Comparison of ENCODE assay signal across 1 cellular context in genomic region chr10:11145498-11145855, GRCh38.
TF ChIP-seq lines count a peak whose summit lies in the region.

No MANE protein-coding gene starts in this region.

TF ChIP-seq in GM12878, 131 proteins besides CTCF, POLR2A, EP300 and RAD21 (continued from another document):
- TF ChIP-seq JUNB (IDR thresholded peaks at IDR 0.05) = no peak
- TF ChIP-seq SMAD1 (IDR thresholded peaks at IDR 0.05; ENCODE audit: low read depth, partially characterized antibody) = no peak
- TF ChIP-seq, protein P1, sequence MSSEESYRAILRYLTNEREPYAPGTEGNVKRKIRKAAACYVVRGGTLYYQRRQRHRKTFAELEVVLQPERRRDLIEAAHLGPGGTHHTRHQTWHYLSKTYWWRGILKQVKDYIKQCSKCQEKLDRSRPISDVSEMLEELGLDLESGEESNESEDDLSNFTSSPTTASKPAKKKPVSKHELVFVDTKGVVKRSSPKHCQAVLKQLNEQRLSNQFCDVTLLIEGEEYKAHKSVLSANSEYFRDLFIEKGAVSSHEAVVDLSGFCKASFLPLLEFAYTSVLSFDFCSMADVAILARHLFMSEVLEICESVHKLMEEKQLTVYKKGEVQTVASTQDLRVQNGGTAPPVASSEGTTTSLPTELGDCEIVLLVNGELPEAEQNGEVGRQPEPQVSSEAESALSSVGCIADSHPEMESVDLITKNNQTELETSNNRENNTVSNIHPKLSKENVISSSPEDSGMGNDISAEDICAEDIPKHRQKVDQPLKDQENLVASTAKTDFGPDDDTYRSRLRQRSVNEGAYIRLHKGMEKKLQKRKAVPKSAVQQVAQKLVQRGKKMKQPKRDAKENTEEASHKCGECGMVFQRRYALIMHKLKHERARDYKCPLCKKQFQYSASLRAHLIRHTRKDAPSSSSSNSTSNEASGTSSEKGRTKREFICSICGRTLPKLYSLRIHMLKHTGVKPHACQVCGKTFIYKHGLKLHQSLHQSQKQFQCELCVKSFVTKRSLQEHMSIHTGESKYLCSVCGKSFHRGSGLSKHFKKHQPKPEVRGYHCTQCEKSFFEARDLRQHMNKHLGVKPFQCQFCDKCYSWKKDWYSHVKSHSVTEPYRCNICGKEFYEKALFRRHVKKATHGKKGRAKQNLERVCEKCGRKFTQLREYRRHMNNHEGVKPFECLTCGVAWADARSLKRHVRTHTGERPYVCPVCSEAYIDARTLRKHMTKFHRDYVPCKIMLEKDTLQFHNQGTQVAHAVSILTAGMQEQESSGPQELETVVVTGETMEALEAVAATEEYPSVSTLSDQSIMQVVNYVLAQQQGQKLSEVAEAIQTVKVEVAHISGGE (CRISPR knock-in tag; IDR thresholded peaks at IDR 0.05) = no peak
- TF ChIP-seq SMC3 (IDR thresholded peaks at IDR 0.05; ENCODE audit: borderline replicate concordance, low read length) = no peak
- TF ChIP-seq ZZZ3 (IDR thresholded peaks at IDR 0.05; ENCODE audit: control insufficient read depth, insufficient read length, low read depth) = no peak
- no peak for TF ChIP-seq YBX1 (IDR thresholded peaks at IDR 0.05)
- no peak for TF ChIP-seq HSF1 (IDR thresholded peaks at IDR 0.05; ENCODE audit: low read depth, low read length)
- TF ChIP-seq IRF3 (IDR thresholded peaks at IDR 0.05) = no peak
- TF ChIP-seq, protein P2, sequence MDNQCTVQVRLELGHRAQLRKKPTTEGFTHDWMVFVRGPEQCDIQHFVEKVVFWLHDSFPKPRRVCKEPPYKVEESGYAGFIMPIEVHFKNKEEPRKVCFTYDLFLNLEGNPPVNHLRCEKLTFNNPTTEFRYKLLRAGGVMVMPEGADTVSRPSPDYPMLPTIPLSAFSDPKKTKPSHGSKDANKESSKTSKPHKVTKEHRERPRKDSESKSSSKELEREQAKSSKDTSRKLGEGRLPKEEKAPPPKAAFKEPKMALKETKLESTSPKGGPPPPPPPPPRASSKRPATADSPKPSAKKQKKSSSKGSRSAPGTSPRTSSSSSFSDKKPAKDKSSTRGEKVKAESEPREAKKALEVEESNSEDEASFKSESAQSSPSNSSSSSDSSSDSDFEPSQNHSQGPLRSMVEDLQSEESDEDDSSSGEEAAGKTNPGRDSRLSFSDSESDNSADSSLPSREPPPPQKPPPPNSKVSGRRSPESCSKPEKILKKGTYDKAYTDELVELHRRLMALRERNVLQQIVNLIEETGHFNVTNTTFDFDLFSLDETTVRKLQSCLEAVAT (IDR thresholded peaks at IDR 0.05) = 0 out of 2 replicates have a peak, but pooled peaks have one; percentile 23
- no peak for TF ChIP-seq KLF5 (IDR thresholded peaks at IDR 0.05; ENCODE audit: partially characterized antibody)
- 0 out of 2 replicates have a peak, but pooled peaks have one; percentile 46 for TF ChIP-seq ZNF687 (IDR thresholded peaks at IDR 0.05)
- TF ChIP-seq POLR2AphosphoS5 (IDR thresholded peaks at IDR 0.05; ENCODE audit: low read length) = 0 out of 2 replicates have a peak, but pooled peaks have one; percentile 35
- no peak for TF ChIP-seq GATAD2B (conservative IDR thresholded peaks at IDR 0.05; ENCODE audit: low read depth)
- TF ChIP-seq TCF7 (IDR thresholded peaks at IDR 0.05; ENCODE audit: borderline replicate concordance) = no peak
- no peak for TF ChIP-seq SRF (IDR thresholded peaks at IDR 0.05; ENCODE audit: low read depth in 2 of 2, low read length in 2 of 2)
- no peak for TF ChIP-seq RAD51 (IDR thresholded peaks at IDR 0.05)
- TF ChIP-seq BCL3 (IDR thresholded peaks at IDR 0.05; ENCODE audit: borderline replicate concordance, insufficient read depth, low read depth, low read length, poor library complexity, severe bottlenecking) = no peak
- TF ChIP-seq, protein P3, sequence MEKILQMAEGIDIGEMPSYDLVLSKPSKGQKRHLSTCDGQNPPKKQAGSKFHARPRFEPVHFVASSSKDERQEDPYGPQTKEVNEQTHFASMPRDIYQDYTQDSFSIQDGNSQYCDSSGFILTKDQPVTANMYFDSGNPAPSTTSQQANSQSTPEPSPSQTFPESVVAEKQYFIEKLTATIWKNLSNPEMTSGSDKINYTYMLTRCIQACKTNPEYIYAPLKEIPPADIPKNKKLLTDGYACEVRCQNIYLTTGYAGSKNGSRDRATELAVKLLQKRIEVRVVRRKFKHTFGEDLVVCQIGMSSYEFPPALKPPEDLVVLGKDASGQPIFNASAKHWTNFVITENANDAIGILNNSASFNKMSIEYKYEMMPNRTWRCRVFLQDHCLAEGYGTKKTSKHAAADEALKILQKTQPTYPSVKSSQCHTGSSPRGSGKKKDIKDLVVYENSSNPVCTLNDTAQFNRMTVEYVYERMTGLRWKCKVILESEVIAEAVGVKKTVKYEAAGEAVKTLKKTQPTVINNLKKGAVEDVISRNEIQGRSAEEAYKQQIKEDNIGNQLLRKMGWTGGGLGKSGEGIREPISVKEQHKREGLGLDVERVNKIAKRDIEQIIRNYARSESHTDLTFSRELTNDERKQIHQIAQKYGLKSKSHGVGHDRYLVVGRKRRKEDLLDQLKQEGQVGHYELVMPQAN (conservative IDR thresholded peaks at IDR 0.05) = no peak
- TF ChIP-seq NR2C2 (IDR thresholded peaks at IDR 0.05; ENCODE audit: borderline replicate concordance, control insufficient read depth, insufficient read length, low read depth) = no peak
- TF ChIP-seq NFYA (IDR thresholded peaks at IDR 0.05; ENCODE audit: borderline replicate concordance, low read depth, low read length) = no peak
- TF ChIP-seq RUNX3 (IDR thresholded peaks at IDR 0.05; ENCODE audit: low read length) = peak; percentile 45
- TF ChIP-seq GABPA (IDR thresholded peaks at IDR 0.05; ENCODE audit: low read depth) = peak; percentile 77; the same call in 1 of the 2 replicates
- TF ChIP-seq ETV6 (conservative IDR thresholded peaks at IDR 0.05 in 1 of 2, IDR thresholded peaks at IDR 0.05 in 1 of 2; ENCODE audit: borderline replicate concordance in 1 of 2, low read depth in 1 of 2) = peak in 1 of 2 experiments; percentile 62; a peak in 1 of 4 replicates
